8 cellular contexts compared by ENCODE assay signal in genomic region chr3:193593666-193594025, GRCh38. TPM values are rescaled to one million over a fixed set of nuclear protein-coding genes. Genes with fewer than 3 reads are reported as not detected.
DNase-seq lines count a peak whose midpoint lies in the region; ATAC-seq and TF ChIP-seq lines count a peak whose summit lies in the region.

No MANE protein-coding gene starts in this region.

- no TSS peak for BruUV-seq in A673 (replicated peaks; lab: Mats Ljungman, UMichigan)
- BruUV-seq in mammary epithelial cell (replicated peaks; lab: Mats Ljungman, UMichigan) = no TSS peak

- H3K4me1 ChIP-seq in A673 (ENCODE audit: insufficient read depth, low read length, poor library complexity, severe bottlenecking) (peaks cover 15% of the 10 kb centered on the region), mammary epithelial cell (ENCODE audit: insufficient read depth, low read length) (peaks cover 26% of the 10 kb centered on the region)

- ATAC-seq in GM18867 (IDR thresholded peaks at IDR 0.05; ENCODE audit: unreplicated experiment) (peak; percentile 24), T-helper 17 cell (peak; percentile 66)

- H2AFZ ChIP-seq in mammary epithelial cell (ENCODE audit: low read depth, low read length) = peak overlapping the region; percentile 97

- H3K36me3 Mint-ChIP-seq in T-helper 17 cell (ENCODE audit: low read depth) = peaks cover 10% of the 10 kb centered on the region

- peak overlapping the region; percentile 92 for H3K9ac ChIP-seq in mammary epithelial cell (ENCODE audit: insufficient read depth, low read length)

- TF ChIP-seq CTCF in A673 (conservative IDR thresholded peaks at IDR 0.05; ENCODE audit: low read depth, low read length) (no peak), mammary epithelial cell (conservative IDR thresholded peaks at IDR 0.05 in 1 of 2, IDR thresholded peaks at IDR 0.05 in 1 of 2; ENCODE audit: extremely low read depth in 1 of 2, insufficient read depth in 1 of 2, low read depth in 1 of 2, low read length in 2 of 2) (no peak)

- H3K27me3 Mint-ChIP-seq in T-helper 17 cell = no peaks in the 10 kb centered on the region

- DNase-seq in A673 (ENCODE audit: low spot score) (peak; percentile 18), HPDE6-E6E7 (ENCODE audit: extremely low spot score) (peak; percentile 16), T-helper 17 cell (peak in 1 of 3 donors; percentile 19), mammary epithelial cell (peak; percentile 29), kidney tubule cell (ENCODE audit: low spot score) (peak; percentile 36), KBM-7 (no peak)
- DNase-seq in stimulated activated CD4-positive, alpha-beta T cell treated with anti-CD3 and anti-CD28 coated beads, TNF-alpha, amount 100 ng/mL, for 24 hours (ENCODE audit: low read depth in 3 of 3) = peak; percentile 22 to 48 (median 32)

- H3K4me1 Mint-ChIP-seq in T-helper 17 cell = peaks cover 45% of the 10 kb centered on the region

- peaks cover 55% of the 10 kb centered on the region for H3K79me2 ChIP-seq in mammary epithelial cell (ENCODE audit: insufficient read depth, low read length)

- peak overlapping the region; percentile 96 for H3K4me2 ChIP-seq in mammary epithelial cell (ENCODE audit: insufficient read depth, low read depth, low read length)

- in situ Hi-C loops in mammary epithelial cell (cut with MboI; ENCODE audit: low sequenced_read_pairs in 2 of 2) (no loop called here), KBM-7 (cut with MboI; ENCODE audit: low pct_unique_long_range_greater_than_20kb, low sequenced_read_pairs) (loop anchor here (25.0 kb wide), 1 partner anchor 781 kb away; no protein-coding TSS in a partner anchor)

- WGBS in mammary epithelial cell (ENCODE audit: low coverage, missing lambda C conversion rate) = 5% methylated on average over 11 of the region's 11 CpGs

- CTCF ChIA-PET in A673 (lab: Charles Lee) (no interaction called here), mammary epithelial cell (lab: Charles Lee; ENCODE audit: low non-redundant PET) (no interaction called here)

- H3K27me3 ChIP-seq in A673 (replicated peaks; ENCODE audit: insufficient read depth, low read depth, low read length, poor library complexity) (no peaks in the 10 kb centered on the region), mammary epithelial cell (ENCODE audit: insufficient read depth, low read length) (no peaks in the 10 kb centered on the region)

- H4K20me1 ChIP-seq in mammary epithelial cell (ENCODE audit: insufficient read depth, low read length) = no peaks in the 10 kb centered on the region

- H3K27ac Mint-ChIP-seq in T-helper 17 cell = peak overlapping the region; percentile 98

- H3K27ac ChIP-seq in A673 (ENCODE audit: low read depth, low read length, poor library complexity, severe bottlenecking) = peak overlapping the region; percentile 91
- H3K27ac ChIP-seq in mammary epithelial cell (ENCODE audit: insufficient read depth, low read depth, low read length) = peak overlapping the region; percentile 84

- dilution Hi-C loops in mammary epithelial cell (cut with HindIII; ENCODE audit: low sequenced_read_pairs) = no loop called here

- peak overlapping the region; percentile 100 for H3K4me3 Mint-ChIP-seq in T-helper 17 cell

- POLR2A ChIA-PET in A673 (lab: Charles Lee; ENCODE audit: low non-redundant PET) = no interaction called here

- peak overlapping the region; percentile 94 for H3K4me3 ChIP-seq in A673 (ENCODE audit: low read depth, low read length, poor library complexity, severe bottlenecking)
- H3K4me3 ChIP-seq in mammary epithelial cell (replicated peaks in 1 of 3; ENCODE audit: insufficient read depth in 1 of 3, low read depth in 2 of 3, low read length in 3 of 3) = peak overlapping the region; percentile 70 to 82 (median 73)

- intact Hi-C loops in A673 (cut with micrococcal nuclease; ENCODE audit: unreplicated experiment) (no loop called here), mammary epithelial cell (cut with micrococcal nuclease) (loop anchor here (5.0 kb wide), 1 partner anchor 979 kb away; no protein-coding TSS in a partner anchor)

- H3K9me3 ChIP-seq in A673 (ENCODE audit: low read depth, low read length, poor library complexity, severe bottlenecking) = no peaks in the 10 kb centered on the region
- H3K9me3 ChIP-seq in T-helper 17 cell (ENCODE audit: control insufficient read depth, low read length, poor library complexity, severe bottlenecking) = no peaks in the 10 kb centered on the region
- no peaks in the 10 kb centered on the region for H3K9me3 ChIP-seq in mammary epithelial cell (replicated peaks; ENCODE audit: insufficient read depth, low read length)

- H3K36me3 ChIP-seq in A673 (ENCODE audit: insufficient read depth, low read length, poor library complexity, severe bottlenecking) (no peaks in the 10 kb centered on the region), mammary epithelial cell (ENCODE audit: insufficient read depth, low read length) (peaks cover 4% of the 10 kb centered on the region)

RNA-seq across cellular contexts. Expression of gene OPA1, which starts 0.6 kb away (rescaled TPM):
- 84.4 and 92.1 TPM in 2 replicates for total RNA-seq in A673 (2021)
- total RNA-seq in T-helper 17 cell = 10 to 100 TPM; 49.3 to 58.9 TPM
- total RNA-seq in mammary epithelial cell = 10 to 100 TPM; 60.4 to 66.3 TPM
- 19.5 TPM for polyA plus RNA-seq in mammary epithelial cell
- 91.9 TPM for polyA minus RNA-seq in mammary epithelial cell

RNA-seq across cellular contexts. Expression of gene ATP13A4, which starts 39.0 kb away (rescaled TPM):
- not detected in 2 replicates for total RNA-seq in A673 (2021)
- 1 to 10 TPM; 1.2 to 3.5 TPM for total RNA-seq in T-helper 17 cell
- 1 to 10 TPM in 1 of 2 donors, not detected in 1; 2.7 TPM for total RNA-seq in mammary epithelial cell
- polyA plus RNA-seq in mammary epithelial cell = 0.02 TPM
- polyA minus RNA-seq in mammary epithelial cell = not detected
